ENCODE assay signal across 8 cellular contexts in the genomic region with DNA sequence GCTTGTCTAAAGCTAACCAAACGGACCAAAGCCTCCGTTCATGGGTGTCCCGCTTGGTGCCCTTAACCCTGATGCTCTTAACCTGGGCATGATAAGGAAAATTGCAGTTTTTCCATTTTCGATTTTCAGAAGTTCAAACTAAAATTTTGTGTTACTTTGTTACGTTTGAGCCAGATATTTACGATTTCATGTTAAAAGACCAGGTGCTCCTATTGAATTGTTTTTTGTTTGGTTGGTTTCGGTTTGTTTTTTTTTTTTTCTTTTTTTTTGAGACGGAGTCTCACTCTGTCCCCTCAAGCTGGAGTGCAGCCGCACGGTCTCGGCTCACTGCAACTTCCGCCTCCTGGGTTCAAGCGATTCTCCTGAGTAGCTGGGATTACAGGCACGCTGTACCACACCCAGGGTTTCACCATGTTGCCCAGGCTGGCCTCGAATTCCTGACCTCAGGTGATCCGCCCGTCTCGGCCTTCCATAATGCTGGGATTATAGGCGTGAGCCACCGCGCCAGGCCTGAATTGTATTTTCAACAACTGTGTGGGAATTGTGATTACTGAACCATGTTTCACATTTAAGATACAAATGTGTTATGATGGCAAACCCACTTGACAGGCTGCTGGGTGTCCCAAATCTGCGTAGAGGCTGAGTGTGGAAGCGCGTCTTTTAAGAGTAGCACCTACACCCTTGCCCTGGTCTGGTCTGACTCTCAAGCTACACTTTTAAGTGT. TPM values are rescaled to one million over a fixed set of nuclear protein-coding genes. Genes with fewer than 3 reads are reported as not detected.
DNase-seq lines count a peak whose midpoint lies in the region; ATAC-seq and TF ChIP-seq lines count a peak whose summit lies in the region.

No MANE protein-coding gene starts in this region.

- H3K27me3 Mint-ChIP-seq in naive thymus-derived CD8-positive, alpha-beta T cell: no peaks in the 10 kb centered on the region

- POLR2A ChIA-PET in BJ (lab: Charles Lee): no interaction called here
- POLR2A ChIA-PET in naive thymus-derived CD8-positive, alpha-beta T cell (lab: Charles Lee): interaction anchor here (1.0 kb wide), 1 partner anchor 9 kb away, joined by 3 read pairs; no protein-coding TSS in a partner anchor

- peaks cover 0 to 4% (median 0%) of the 10 kb centered on the region in 3 donors for H3K36me3 Mint-ChIP-seq in naive thymus-derived CD8-positive, alpha-beta T cell

- TF ChIP-seq CTCF in BJ (IDR thresholded peaks at IDR 0.05; ENCODE audit: insufficient read depth, low read depth, low read length): no peak
- TF ChIP-seq CTCF in choroid plexus epithelial cell (conservative IDR thresholded peaks at IDR 0.05; ENCODE audit: low read depth, low read length): no peak

- ATAC-seq in naive thymus-derived CD8-positive, alpha-beta T cell: no peak
- ATAC-seq in GM19324 (IDR thresholded peaks at IDR 0.05; ENCODE audit: low FRiP score, unreplicated experiment) (no peak), left lobe of liver (no peak)

- H3K27ac Mint-ChIP-seq in naive thymus-derived CD8-positive, alpha-beta T cell: peak overlapping the region; percentile 96 to 99 (median 97)

- peaks cover 0 to 3% (median 0%) of the 10 kb centered on the region in 9 donors for H3K9me3 Mint-ChIP-seq in naive thymus-derived CD8-positive, alpha-beta T cell

- peaks cover 16 to 54% (median 38%) of the 10 kb centered on the region in 4 donors for H3K4me1 Mint-ChIP-seq in naive thymus-derived CD8-positive, alpha-beta T cell

- peak overlapping the region; percentile 95 to 100 (median 99) for H3K4me3 Mint-ChIP-seq in naive thymus-derived CD8-positive, alpha-beta T cell

- no peaks in the 10 kb centered on the region for H3K27me3 ChIP-seq in BJ (ENCODE audit: control insufficient read depth, insufficient read depth, low read length)

- H3K4me3 ChIP-seq in BJ (ENCODE audit: low read depth, low read length): peak overlapping the region; percentile 52
- peak overlapping the region; percentile 79 for H3K4me3 ChIP-seq in Jurkat, Clone E6-1 (ENCODE audit: low read length)
- H3K4me3 ChIP-seq in choroid plexus epithelial cell (ENCODE audit: low read depth, low read length): peak overlapping the region; percentile 71

- CTCF ChIA-PET in BJ (lab: Yijun Ruan, JAX): no interaction called here

- DNase-seq in BJ (ENCODE audit: low read depth) (no peak), choroid plexus epithelial cell (ENCODE audit: low read depth) (no peak), H4 (ENCODE audit: low spot score) (no peak), left lobe of liver (ENCODE audit: low spot score) (no peak), NCI-H2196 (lab: John Stamatoyannopoulos, UW; ENCODE audit: unreplicated experiment) (no peak)
- no peak for DNase-seq in Jurkat, Clone E6-1 (ENCODE audit: low read depth, low spot score)
- DNase-seq in naive thymus-derived CD8-positive, alpha-beta T cell: peak in 1 of 10 donors; percentile 3

- H3K36me3 ChIP-seq in BJ (ENCODE audit: control insufficient read depth, insufficient read depth, low read length): no peaks in the 10 kb centered on the region

RNA-seq across cellular contexts. Expression of a gene that starts 0.9 kb away (rescaled TPM):
- 22.6 and 31.0 TPM in 2 replicates for polyA plus RNA-seq in BJ (2011; rRNA removed)
- 13.9 and 14.0 TPM in 2 replicates for polyA minus RNA-seq in BJ (2011; rRNA and poly(A)+ RNA removed)
- 5.2 TPM for polyA plus RNA-seq in Jurkat, Clone E6-1 (2012; ENCODE audit: insufficient read depth, insufficient read length)
- total RNA-seq in naive thymus-derived CD8-positive, alpha-beta T cell: 10 to 100 TPM; 21.6 to 22.0 TPM
- 10 to 100 TPM; 13.7 to 69.1 (median 23.8) TPM for polyA plus RNA-seq in naive thymus-derived CD8-positive, alpha-beta T cell
- total RNA-seq in H4 (2014; rRNA removed; shearing (Covaris generic)): 20.5 and 32.0 TPM in 2 replicates
- total RNA-seq in left lobe of liver: 11.6 TPM

RNA-seq across cellular contexts. Expression of a gene that starts 28.4 kb away (rescaled TPM):
- polyA plus RNA-seq in BJ (2011; rRNA removed): not detected in 2 replicates
- not detected in 2 replicates for polyA minus RNA-seq in BJ (2011; rRNA and poly(A)+ RNA removed)
- polyA plus RNA-seq in Jurkat, Clone E6-1 (2012; ENCODE audit: insufficient read depth, insufficient read length): not detected
- total RNA-seq in naive thymus-derived CD8-positive, alpha-beta T cell: not detected
- polyA plus RNA-seq in naive thymus-derived CD8-positive, alpha-beta T cell: not detected
- not detected in 2 replicates for total RNA-seq in H4 (2014; rRNA removed; shearing (Covaris generic))
- not detected for total RNA-seq in left lobe of liver
